Comparison of ENCODE assay signal across 11 cellular contexts in genomic region chr10:95056744-95057363, GRCh38. TPM values are rescaled to one million over a fixed set of nuclear protein-coding genes. Genes with fewer than 3 reads are reported as not detected.
"Had no signal": no experiment of that assay in that cellular context is flagged by ENCODE, and none has a peak within 500 bp of the region (broad histone marks: within the 10 kb centered on the region; RNA-seq: fewer than 3 reads in every experiment).

No MANE protein-coding gene starts in this region.

- H3K9ac ChIP-seq: GM23248 had no signal

- H3K36me3 ChIP-seq: HAP-1 had no signal

- ATAC-seq: HCT116 had no signal

- H3K4me3 ChIP-seq: GM23248, HAP-1 had no signal

- H3K9me3 ChIP-seq: HAP-1 had no signal

- H3K4me1 ChIP-seq: HAP-1 had no signal

- DNase-seq: GM23248, GOT3, H7, HFFc6, IMR-90, KBM-7 had no signal

- H3K27ac ChIP-seq: GM23248, HL-60 had no signal

- H2AFZ ChIP-seq: GM23248 had no signal

RNA-seq across cellular contexts. Expression of gene CYP2C8, which starts 12.4 kb away (rescaled TPM):
- total RNA-seq: GM23248, H4, HFFc6, HT1080, IMR-90 had no signal
- polyA plus RNA-seq: GM23248 had no signal
